ENCODE assay signal across 11 cellular contexts in genomic region chr2:19574788-19575260, GRCh38.
DNase-seq lines count a peak whose midpoint lies in the region; ATAC-seq, FAIRE-seq and TF ChIP-seq lines count a peak whose summit lies in the region.
"Had no signal": no experiment of that assay in that cellular context is flagged by ENCODE, and none has a peak within 500 bp of the region (broad histone marks: within the 10 kb centered on the region; RNA-seq: fewer than 3 reads in every experiment).

No MANE protein-coding gene starts in this region.

- no peak for FAIRE-seq in pancreas (lab: Jason Lieb, UNC)

- H3K36me3 Mint-ChIP-seq in immature natural killer cell: no peaks in the 10 kb centered on the region

- no peak overlapping the region for H3K4me3 Mint-ChIP-seq in immature natural killer cell

- H3K27ac ChIP-seq in pancreas: no peak overlapping the region

- H3K27ac Mint-ChIP-seq in immature natural killer cell: no peak overlapping the region

- H3K9me3 ChIP-seq in pancreas: no peaks in the 10 kb centered on the region

- peaks cover 0 to 3% (median 0%) of the 10 kb centered on the region in 4 donors for H3K27me3 ChIP-seq in pancreas

- DNase-seq in ELR (ENCODE audit: low read depth) (peak; percentile 57), NCI-H526 treated with DMSO at 0.1 percent for 48 hours (lab: John Stamatoyannopoulos, UW) (peak; percentile 34), fibroblast of the conjunctiva (ENCODE audit: low read depth) (peak; percentile 59), pancreas (peak in 1 of 6 donors; percentile 20), NOMO-1 treated with dmso at 0.1 percent for 144 hours (lab: John Stamatoyannopoulos, UW; ENCODE audit: unreplicated experiment) (no peak), immature natural killer cell (no peak)
- DNase-seq: DND-41; NCI-H82; stimulated activated naive CD4-positive, alpha-beta T cell had no signal

- intact Hi-C loops in pancreas (cut with DNase I): no loop called here

- no peak for TF ChIP-seq CTCF in pancreas (IDR thresholded peaks at IDR 0.05)

- ATAC-seq in pancreas (peak in 3 of 4 donors; percentile 18 to 50 (median 30)), GM18511 (IDR thresholded peaks at IDR 0.05; ENCODE audit: unreplicated experiment) (no peak), HG02798 (IDR thresholded peaks at IDR 0.05; ENCODE audit: poor library complexity, unreplicated experiment) (no peak)

- H3K27me3 Mint-ChIP-seq in immature natural killer cell (ENCODE audit: low read depth in 3 of 3): no peaks in the 10 kb centered on the region

- H3K9me3 Mint-ChIP-seq in immature natural killer cell: peaks cover 0 to 3% (median 0%) of the 10 kb centered on the region in 6 donors

- no peaks in the 10 kb centered on the region for H3K4me1 Mint-ChIP-seq in immature natural killer cell

- no peaks in the 10 kb centered on the region for H3K4me1 ChIP-seq in pancreas

- WGBS in pancreas, 2 donors: 36 to 48% methylated on average over 5 of the region's 5 CpGs

- no peak overlapping the region for H3K4me3 ChIP-seq in pancreas

- H3K36me3 ChIP-seq in pancreas: no peaks in the 10 kb centered on the region

Comparison
In these comparisons a context has a peak if more than half of its experiments do, and no peak if none do; other contexts are left out.
1. DNase-seq: peak in ELR (single experiment), NCI-H526 treated with DMSO at 0.1 percent for 48 hours (single experiment) and fibroblast of the conjunctiva (single experiment); none in NOMO-1 treated with dmso at 0.1 percent for 144 hours (single experiment) and immature natural killer cell (0 of 3).
2. ATAC-seq: peak in pancreas (3 of 4); none in GM18511 (single experiment) and HG02798 (single experiment).